ENCODE assay signal across 9 cellular contexts in the genomic region with DNA sequence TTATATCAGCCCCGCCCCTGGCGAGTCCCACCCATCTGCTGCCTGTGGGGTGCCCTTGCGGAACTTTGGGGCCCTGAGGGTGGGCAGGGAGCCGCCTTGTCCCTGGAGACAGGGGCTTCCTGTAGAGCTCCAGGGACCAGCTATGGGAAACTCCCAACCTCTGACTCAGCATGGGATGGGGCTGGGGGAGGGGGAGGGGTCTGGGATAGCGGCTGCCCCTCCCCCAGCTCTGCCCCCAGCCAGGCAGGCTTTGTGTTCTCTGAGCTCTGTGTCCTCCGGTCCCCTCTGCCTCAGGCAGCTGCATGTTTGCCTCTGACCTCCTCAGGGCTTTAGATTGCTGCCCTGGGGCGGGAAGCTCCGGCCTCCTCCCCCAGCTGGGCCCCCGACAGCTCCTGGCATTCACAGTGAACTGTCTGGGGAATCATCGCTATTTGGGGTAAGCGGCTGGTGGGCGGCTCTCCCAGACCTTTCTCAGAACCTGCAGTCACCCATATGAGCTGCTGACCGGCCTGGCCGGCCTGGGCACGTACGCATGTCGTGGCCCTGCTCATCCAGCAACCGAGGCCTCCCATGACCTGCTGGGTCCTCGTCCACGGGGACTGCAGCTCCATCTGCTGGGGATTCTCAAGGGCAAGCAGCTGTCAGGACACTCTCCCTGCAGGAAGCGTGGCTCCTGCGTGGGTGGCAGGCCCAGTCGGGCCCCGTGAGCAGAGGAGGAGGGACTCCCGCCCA. TPM values are rescaled to one million over a fixed set of nuclear protein-coding genes. Genes with fewer than 3 reads are reported as not detected.
DNase-seq lines count a peak whose midpoint lies in the region; TF ChIP-seq lines count a peak whose summit lies in the region.
"Had no signal": no experiment of that assay in that cellular context is flagged by ENCODE, and none has a peak within 500 bp of the region (broad histone marks: within the 10 kb centered on the region; RNA-seq: fewer than 3 reads in every experiment).

No MANE protein-coding gene starts in this region.

- H3K27ac ChIP-seq in esophagus squamous epithelium = peak overlapping the region; percentile 44 to 73 (median 58)
- no peak overlapping the region for H3K27ac ChIP-seq in thyroid gland

- TF ChIP-seq POLR2A in esophagus squamous epithelium (IDR thresholded peaks at IDR 0.05) = no peak
- TF ChIP-seq POLR2A in thyroid gland (IDR thresholded peaks at IDR 0.05) = no peak

- DNase-seq in AG10803 (ENCODE audit: low read depth) = peak; percentile 33
- peak; percentile 55 for DNase-seq in NCI-H226
- DNase-seq in esophagus squamous epithelium (lab: John Stamatoyannopoulos, UW) = no peak
- peak; percentile 16 for DNase-seq in myocyte (ENCODE audit: low read depth)
- no peak for DNase-seq in NCI-H2029 treated with DMSO at 0.1 percent for 48 hours (lab: John Stamatoyannopoulos, UW)
- DNase-seq in GOT3 (lab: John Stamatoyannopoulos, UW) = no peak
- DNase-seq in NCI-H526 treated with DMSO at 0.1 percent for 48 hours (lab: John Stamatoyannopoulos, UW) = no peak
- no peak for DNase-seq in thyroid gland
- DNase-seq: stimulated activated naive B cell treated with anti-CD40 and anti-IgM and Interleukin-4, amounts not matched to agents 10 μg/mL and 1 μg/mL and 100 μg/mL, for 72 hours had no signal

- intact Hi-C loops in esophagus squamous epithelium (cut with DNase I) = no loop called here
- intact Hi-C loops in thyroid gland (cut with DNase I) = no loop called here

- H3K36me3 ChIP-seq in esophagus squamous epithelium = peaks cover 0 to 8% (median 0%) of the 10 kb centered on the region in 3 donors
- H3K36me3 ChIP-seq in thyroid gland = peaks cover 0 to 7% of the 10 kb centered on the region in 2 donors

- TF ChIP-seq CTCF in AG10803 (conservative IDR thresholded peaks at IDR 0.05; ENCODE audit: low read length) (peak; percentile 53), esophagus squamous epithelium (IDR thresholded peaks at IDR 0.05) (peak in 5 of 6 experiments; percentile 42 to 66 (median 43)), thyroid gland (IDR thresholded peaks at IDR 0.05) (no peak)

- H3K4me1 ChIP-seq in esophagus squamous epithelium (peaks cover 42 to 79% (median 57%) of the 10 kb centered on the region in 3 donors), thyroid gland (no peaks in the 10 kb centered on the region)

- 0% methylated on average over 1 of the region's 25 CpGs; no CpG with 5 or more reads in 1 of the 2 donors for WGBS in esophagus squamous epithelium, 2 donors
- WGBS in thyroid gland, 2 donors = 66 to 79% methylated on average over 10 to 13 of the region's 25 CpGs

- H3K9me3 ChIP-seq in esophagus squamous epithelium (no peaks in the 10 kb centered on the region), thyroid gland (no peaks in the 10 kb centered on the region)

- H3K4me3 ChIP-seq in AG10803 (ENCODE audit: low read length) (no peak overlapping the region), esophagus squamous epithelium (no peak overlapping the region), thyroid gland (replicated peaks in 1 of 3) (no peak overlapping the region)

- peaks cover 0 to 4% (median 0%) of the 10 kb centered on the region in 4 donors for H3K27me3 ChIP-seq in esophagus squamous epithelium
- H3K27me3 ChIP-seq in thyroid gland = no peaks in the 10 kb centered on the region

RNA-seq across cellular contexts. Expression of gene ARHGEF16, which starts 17.1 kb away (rescaled TPM):
- 10 to 100 TPM in 3 of 4 donors, 1 to 10 TPM in 1; 8.4 to 24.6 (median 22.4) TPM for total RNA-seq in esophagus squamous epithelium
- not detected in 2 replicates for total RNA-seq in myocyte
- polyA plus RNA-seq in myocyte (2012) = 0.18 TPM
- 10 to 100 TPM; 16.0 to 23.7 (median 21.2) TPM for total RNA-seq in thyroid gland

Comparison
In these comparisons a context has a peak if more than half of its experiments do, and no peak if none do; other contexts are left out.
1. DNase-seq: peak in AG10803 (single experiment), NCI-H226 (single experiment) and myocyte (single experiment); none in esophagus squamous epithelium (single experiment), NCI-H2029 treated with DMSO at 0.1 percent for 48 hours (single experiment), GOT3 (single experiment), NCI-H526 treated with DMSO at 0.1 percent for 48 hours (single experiment) and thyroid gland (0 of 2).
2. CTCF ChIP-seq: peak in AG10803 (single experiment) and esophagus squamous epithelium (5 of 6); none in thyroid gland (0 of 6).
3. H3K27ac ChIP-seq: peak in esophagus squamous epithelium (4 of 4); none in thyroid gland (0 of 3).